Comparison of ENCODE assay signal across 8 cellular contexts in genomic region chr2:200964498-200964897, GRCh38. TPM values are rescaled to one million over a fixed set of nuclear protein-coding genes. Genes with fewer than 3 reads are reported as not detected.
DNase-seq lines count a peak whose midpoint lies in the region; ATAC-seq and TF ChIP-seq lines count a peak whose summit lies in the region.

No MANE protein-coding gene starts in this region.

- no peaks in the 10 kb centered on the region for H3K9me3 ChIP-seq in PC-9 (ENCODE audit: insufficient read depth, low read depth)
- H3K9me3 ChIP-seq in esophagus muscularis mucosa = no peaks in the 10 kb centered on the region

- no peaks in the 10 kb centered on the region for H3K27me3 ChIP-seq in PC-9 (ENCODE audit: insufficient read depth, low read depth)
- no peaks in the 10 kb centered on the region for H3K27me3 ChIP-seq in esophagus muscularis mucosa
- no peaks in the 10 kb centered on the region for H3K27me3 ChIP-seq in rectal smooth muscle tissue (ENCODE audit: control insufficient read depth, insufficient read depth, low read length)

- H3K4me1 ChIP-seq in PC-9 (replicated peaks; ENCODE audit: insufficient read depth) (peaks cover 47% of the 10 kb centered on the region), esophagus muscularis mucosa (peaks cover 27 to 43% (median 32%) of the 10 kb centered on the region in 4 donors), rectal smooth muscle tissue (ENCODE audit: control insufficient read depth, insufficient read depth, low read length) (no peaks in the 10 kb centered on the region)

- no peak for TF ChIP-seq POLR2A in esophagus muscularis mucosa (IDR thresholded peaks at IDR 0.05; ENCODE audit: low read depth)

- no peak for ATAC-seq in GM18511 (IDR thresholded peaks at IDR 0.05; ENCODE audit: unreplicated experiment)

- BruUV-seq in PC-9 (replicated peaks; lab: Mats Ljungman, UMichigan) = no TSS peak

- WGBS in esophagus muscularis mucosa = 86% methylated on average over 6 of the region's 6 CpGs

- peaks cover 20% of the 10 kb centered on the region for H3F3A ChIP-seq in PC-9 (ENCODE audit: insufficient read depth, low read depth)

- peak overlapping the region; percentile 93 for H3K4me2 ChIP-seq in PC-9

- TF ChIP-seq CTCF in GM12875 (IDR thresholded peaks at IDR 0.05; ENCODE audit: borderline replicate concordance, insufficient read depth, low read depth, low read length) = no peak
- TF ChIP-seq CTCF in PC-9 (conservative IDR thresholded peaks at IDR 0.05) = no peak
- TF ChIP-seq CTCF in esophagus muscularis mucosa (IDR thresholded peaks at IDR 0.05) = no peak

- H3K36me3 ChIP-seq in PC-9 (ENCODE audit: low read depth) = no peaks in the 10 kb centered on the region; the same call in 1 of the 2 replicates
- no peaks in the 10 kb centered on the region for H3K36me3 ChIP-seq in esophagus muscularis mucosa
- H3K36me3 ChIP-seq in rectal smooth muscle tissue (ENCODE audit: control insufficient read depth, insufficient read depth, low read length) = no peaks in the 10 kb centered on the region

- no peak overlapping the region for H3K27ac ChIP-seq in PC-9
- peak overlapping the region in 1 of 4 donors; percentile 88 for H3K27ac ChIP-seq in esophagus muscularis mucosa (replicated peaks in 1 of 4)
- no peak overlapping the region for H3K27ac ChIP-seq in rectal smooth muscle tissue (ENCODE audit: low read depth, low read length)

- H3K9me2 ChIP-seq in PC-9 (ENCODE audit: insufficient read depth) = no peaks in the 10 kb centered on the region

- H3K9ac ChIP-seq in rectal smooth muscle tissue (ENCODE audit: low read length) = no peak overlapping the region

- CTCF ChIA-PET in PC-9 (lab: Charles Lee) = interaction anchor here (1.2 kb wide), 1 partner anchor 268 kb away, joined by 4 read pairs; no protein-coding TSS in a partner anchor

- no peak for TF ChIP-seq EP300 in esophagus muscularis mucosa (IDR thresholded peaks at IDR 0.05)

- DNase-seq in PC-9 (no peak), esophagus muscularis mucosa (ENCODE audit: extremely low spot score) (no peak), SKM-1 treated with dmso at 0.1 percent for 144 hours (lab: John Stamatoyannopoulos, UW; ENCODE audit: unreplicated experiment) (no peak), NCI-H1436 (lab: John Stamatoyannopoulos, UW) (no peak), foreskin melanocyte (no peak)

- POLR2A ChIA-PET in PC-9 (lab: Charles Lee; ENCODE audit: unreplicated experiment) = interaction anchor here (0.6 to 0.7 kb wide), 3 partner anchors 20 to 293 kb away, joined by 3 to 6 read pairs (median 4); no protein-coding TSS in a partner anchor

- H3K4me3 ChIP-seq in GM12875 (ENCODE audit: low read depth, low read length) (peak overlapping the region; percentile 77), PC-9 (peak overlapping the region; percentile 95), esophagus muscularis mucosa (peak overlapping the region; percentile 72 to 94 (median 83)), rectal smooth muscle tissue (ENCODE audit: low read length) (peak overlapping the region; percentile 68)

- intact Hi-C loops in PC-9 (cut with micrococcal nuclease; ENCODE audit: unreplicated experiment) (loop anchor here (5.0 to 10.0 kb wide), 3 partner anchors 108 to 190 kb away; partner anchors contain the start of genes CFLAR, HYCC2 and NDUFB3), esophagus muscularis mucosa (cut with DNase I) (loop anchor here (5.0 kb wide), 1 partner anchor 108 kb away; the partner anchor contains the start of genes HYCC2 and NDUFB3)

- no peaks in the 10 kb centered on the region for H4K20me1 ChIP-seq in PC-9 (ENCODE audit: insufficient read depth)

- H2AFZ ChIP-seq in PC-9 = peak overlapping the region; percentile 98; the same call in 1 of the 2 replicates

- H3K79me2 ChIP-seq in PC-9 (ENCODE audit: low read depth) = peaks cover 50% of the 10 kb centered on the region

RNA-seq across cellular contexts. Expression of gene ORC2, which starts 1.0 kb away (rescaled TPM):
- total RNA-seq in PC-9 (2021) (34.0 and 43.3 TPM in 2 replicates), esophagus muscularis mucosa (10 to 100 TPM in 2 of 4 donors, 1 to 10 TPM in 2; 9.4 to 15.0 (median 10.8) TPM)
